1 cellular context compared by ENCODE assay signal in genomic region chr16:81077077-81077940, GRCh38.
TF ChIP-seq lines count a peak whose summit lies in the region.

A gene with protein sequence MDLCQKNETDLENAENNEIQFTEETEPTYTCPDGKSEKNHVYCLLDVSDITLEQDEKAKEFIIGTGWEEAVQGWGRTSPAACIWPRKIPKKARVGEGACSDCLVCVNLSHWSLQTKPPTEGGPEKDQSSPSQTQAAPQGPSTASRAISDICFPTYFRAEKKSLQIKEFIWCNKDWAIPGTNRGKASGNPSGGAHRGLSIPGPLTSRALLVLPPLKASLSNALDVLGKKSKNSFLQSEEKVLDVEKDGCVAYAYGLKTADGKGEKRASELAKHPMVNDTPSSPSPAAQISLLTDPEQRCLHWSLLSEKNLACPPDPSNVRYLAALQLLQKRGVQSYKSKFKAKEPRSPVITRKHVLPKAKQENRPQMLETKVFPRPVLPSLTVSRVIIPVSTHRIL (minus strand): TSS chr16:81077238. CDS start chr16:81063955, 13,283 bp downstream.

TF ChIP-seq in HepG2, 621 proteins besides CTCF, POLR2A, EP300 and RAD21 (continued from another document and continues in another):
- TF ChIP-seq, protein P1, sequence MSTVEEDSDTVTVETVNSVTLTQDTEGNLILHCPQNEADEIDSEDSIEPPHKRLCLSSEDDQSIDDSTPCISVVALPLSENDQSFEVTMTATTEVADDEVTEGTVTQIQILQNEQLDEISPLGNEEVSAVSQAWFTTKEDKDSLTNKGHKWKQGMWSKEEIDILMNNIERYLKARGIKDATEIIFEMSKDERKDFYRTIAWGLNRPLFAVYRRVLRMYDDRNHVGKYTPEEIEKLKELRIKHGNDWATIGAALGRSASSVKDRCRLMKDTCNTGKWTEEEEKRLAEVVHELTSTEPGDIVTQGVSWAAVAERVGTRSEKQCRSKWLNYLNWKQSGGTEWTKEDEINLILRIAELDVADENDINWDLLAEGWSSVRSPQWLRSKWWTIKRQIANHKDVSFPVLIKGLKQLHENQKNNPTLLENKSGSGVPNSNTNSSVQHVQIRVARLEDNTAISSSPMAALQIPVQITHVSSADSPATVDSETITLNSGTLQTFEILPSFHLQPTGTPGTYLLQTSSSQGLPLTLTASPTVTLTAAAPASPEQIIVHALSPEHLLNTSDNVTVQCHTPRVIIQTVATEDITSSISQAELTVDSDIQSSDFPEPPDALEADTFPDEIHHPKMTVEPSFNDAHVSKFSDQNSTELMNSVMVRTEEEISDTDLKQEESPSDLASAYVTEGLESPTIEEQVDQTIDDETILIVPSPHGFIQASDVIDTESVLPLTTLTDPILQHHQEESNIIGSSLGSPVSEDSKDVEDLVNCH (CRISPR knock-in tag; IDR thresholded peaks at IDR 0.05): no peak
- TF ChIP-seq ZNF713 (CRISPR knock-in tag; IDR thresholded peaks at IDR 0.05) (no peak), ZXDC (CRISPR knock-in tag; IDR thresholded peaks at IDR 0.05) (peak; percentile 51; the same call in 1 of the 2 replicates), ZNF318 (CRISPR knock-in tag; IDR thresholded peaks at IDR 0.05) (peak; percentile 64; the same call in 1 of the 2 replicates), ZFP36 (IDR thresholded peaks at IDR 0.05; ENCODE audit: borderline replicate concordance, low read depth, low read length, partially characterized antibody) (no peak), USF2 (IDR thresholded peaks at IDR 0.05; ENCODE audit: low read depth, low read length) (no peak), USF2 (CRISPR knock-in tag; IDR thresholded peaks at IDR 0.05; ENCODE audit: borderline replicate concordance) (no peak), ZNF432 (CRISPR knock-in tag; IDR thresholded peaks at IDR 0.05; ENCODE audit: borderline replicate concordance) (no peak), ZNF563 (CRISPR knock-in tag; IDR thresholded peaks at IDR 0.05) (no peak), CEBPG (CRISPR knock-in tag; IDR thresholded peaks at IDR 0.05) (0 out of 2 replicates have a peak, but pooled peaks have one; percentile 17), ZNF703 (CRISPR knock-in tag; IDR thresholded peaks at IDR 0.05; ENCODE audit: borderline replicate concordance) (peak; percentile 87; the same call in 1 of the 2 replicates), RBAK (CRISPR knock-in tag; IDR thresholded peaks at IDR 0.05) (no peak), ARNT2 (CRISPR knock-in tag; IDR thresholded peaks at IDR 0.05; ENCODE audit: low read depth) (peak; percentile 87), ZNF781 (CRISPR knock-in tag; IDR thresholded peaks at IDR 0.05; ENCODE audit: borderline replicate concordance, not compliant biosample characterization) (no peak), IRF1 (CRISPR knock-in tag; IDR thresholded peaks at IDR 0.05; ENCODE audit: low read depth) (no peak), TOE1 (CRISPR knock-in tag; IDR thresholded peaks at IDR 0.05) (peak; percentile 41; the same call in 1 of the 2 replicates), NFE2 (CRISPR knock-in tag; IDR thresholded peaks at IDR 0.05) (no peak), KAT7 (CRISPR knock-in tag; IDR thresholded peaks at IDR 0.05; ENCODE audit: borderline replicate concordance) (0 out of 2 replicates have a peak, but pooled peaks have one; percentile 37), ZFP62 (CRISPR knock-in tag; IDR thresholded peaks at IDR 0.05) (no peak), ZNF784 (CRISPR knock-in tag; IDR thresholded peaks at IDR 0.05; ENCODE audit: borderline replicate concordance) (no peak), DBP (CRISPR knock-in tag; IDR thresholded peaks at IDR 0.05; ENCODE audit: not compliant biosample characterization) (no peak), DNMT3B (CRISPR knock-in tag; conservative IDR thresholded peaks at IDR 0.05) (no peak), ZNF326 (CRISPR knock-in tag; IDR thresholded peaks at IDR 0.05; ENCODE audit: borderline replicate concordance) (no peak), FOSL2 (CRISPR knock-in tag; IDR thresholded peaks at IDR 0.05) (peak; percentile 42; the same call in 1 of the 2 replicates), SMC3 (IDR thresholded peaks at IDR 0.05; ENCODE audit: low read length) (no peak)
- TF ChIP-seq, protein P2, sequence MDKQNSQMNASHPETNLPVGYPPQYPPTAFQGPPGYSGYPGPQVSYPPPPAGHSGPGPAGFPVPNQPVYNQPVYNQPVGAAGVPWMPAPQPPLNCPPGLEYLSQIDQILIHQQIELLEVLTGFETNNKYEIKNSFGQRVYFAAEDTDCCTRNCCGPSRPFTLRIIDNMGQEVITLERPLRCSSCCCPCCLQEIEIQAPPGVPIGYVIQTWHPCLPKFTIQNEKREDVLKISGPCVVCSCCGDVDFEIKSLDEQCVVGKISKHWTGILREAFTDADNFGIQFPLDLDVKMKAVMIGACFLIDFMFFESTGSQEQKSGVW (CRISPR knock-in tag; IDR thresholded peaks at IDR 0.05; ENCODE audit: borderline replicate concordance): no peak
- TF ChIP-seq, protein P3, sequence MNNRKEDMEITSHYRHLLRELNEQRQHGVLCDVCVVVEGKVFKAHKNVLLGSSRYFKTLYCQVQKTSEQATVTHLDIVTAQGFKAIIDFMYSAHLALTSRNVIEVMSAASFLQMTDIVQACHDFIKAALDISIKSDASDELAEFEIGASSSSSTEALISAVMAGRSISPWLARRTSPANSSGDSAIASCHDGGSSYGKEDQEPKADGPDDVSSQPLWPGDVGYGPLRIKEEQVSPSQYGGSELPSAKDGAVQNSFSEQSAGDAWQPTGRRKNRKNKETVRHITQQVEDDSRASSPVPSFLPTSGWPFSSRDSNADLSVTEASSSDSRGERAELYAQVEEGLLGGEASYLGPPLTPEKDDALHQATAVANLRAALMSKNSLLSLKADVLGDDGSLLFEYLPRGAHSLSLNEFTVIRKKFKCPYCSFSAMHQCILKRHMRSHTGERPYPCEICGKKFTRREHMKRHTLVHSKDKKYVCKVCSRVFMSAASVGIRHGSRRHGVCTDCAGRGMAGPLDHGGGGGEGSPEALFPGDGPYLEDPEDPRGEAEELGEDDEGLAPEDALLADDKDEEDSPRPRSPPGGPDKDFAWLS (CRISPR knock-in tag; IDR thresholded peaks at IDR 0.05; ENCODE audit: borderline replicate concordance): no peak
- TF ChIP-seq, protein P4, sequence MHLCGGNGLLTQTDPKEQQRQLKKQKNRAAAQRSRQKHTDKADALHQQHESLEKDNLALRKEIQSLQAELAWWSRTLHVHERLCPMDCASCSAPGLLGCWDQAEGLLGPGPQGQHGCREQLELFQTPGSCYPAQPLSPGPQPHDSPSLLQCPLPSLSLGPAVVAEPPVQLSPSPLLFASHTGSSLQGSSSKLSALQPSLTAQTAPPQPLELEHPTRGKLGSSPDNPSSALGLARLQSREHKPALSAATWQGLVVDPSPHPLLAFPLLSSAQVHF (CRISPR knock-in tag; IDR thresholded peaks at IDR 0.05): no peak
- TF ChIP-seq, protein P5, sequence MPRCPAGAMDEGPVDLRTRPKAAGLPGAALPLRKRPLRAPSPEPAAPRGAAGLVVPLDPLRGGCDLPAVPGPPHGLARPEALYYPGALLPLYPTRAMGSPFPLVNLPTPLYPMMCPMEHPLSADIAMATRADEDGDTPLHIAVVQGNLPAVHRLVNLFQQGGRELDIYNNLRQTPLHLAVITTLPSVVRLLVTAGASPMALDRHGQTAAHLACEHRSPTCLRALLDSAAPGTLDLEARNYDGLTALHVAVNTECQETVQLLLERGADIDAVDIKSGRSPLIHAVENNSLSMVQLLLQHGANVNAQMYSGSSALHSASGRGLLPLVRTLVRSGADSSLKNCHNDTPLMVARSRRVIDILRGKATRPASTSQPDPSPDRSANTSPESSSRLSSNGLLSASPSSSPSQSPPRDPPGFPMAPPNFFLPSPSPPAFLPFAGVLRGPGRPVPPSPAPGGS (CRISPR knock-in tag; IDR thresholded peaks at IDR 0.05): peak; percentile 94
